In genomic region chr15:78054518-78054917, GRCh38 we compare ENCODE assay signal across 30 cellular contexts. TPM values are rescaled to one million over a fixed set of nuclear protein-coding genes. Genes with fewer than 3 reads are reported as not detected.
"Had no signal": no experiment of that assay in that cellular context is flagged by ENCODE, and none has a peak within 500 bp of the region (broad histone marks: within the 10 kb centered on the region; RNA-seq: fewer than 3 reads in every experiment).

No MANE protein-coding gene starts in this region.

- H3K4me3 ChIP-seq: adrenal gland, ascending aorta, dorsolateral prefrontal cortex, gastroesophageal sphincter, heart left ventricle, sigmoid colon, thyroid gland, upper lobe of right lung had no signal

- H3K27ac ChIP-seq: ascending aorta, brain microvascular endothelial cell, epithelial cell of prostate, gastroesophageal sphincter, sigmoid colon had no signal

- H3K9me3 Mint-ChIP-seq: activated B cell treated with CpG ODN at 0.5 μM for 24 hours, memory B cell had no signal

- H3K27me3 ChIP-seq: adrenal gland, ascending aorta, brain microvascular endothelial cell, dorsolateral prefrontal cortex, gastroesophageal sphincter, heart left ventricle, sigmoid colon, thyroid gland, upper lobe of right lung had no signal

- H3K27me3 Mint-ChIP-seq: activated B cell treated with CpG ODN at 0.5 μM for 24 hours; activated CD4-positive, alpha-beta T cell treated with anti-CD3 and anti-CD28 coated beads for 36 hours; memory B cell had no signal

- H3K4me3 Mint-ChIP-seq: activated B cell treated with CpG ODN at 0.5 μM for 24 hours; activated CD4-positive, alpha-beta T cell treated with anti-CD3 and anti-CD28 coated beads for 36 hours; memory B cell had no signal

- ATAC-seq: activated CD4-positive, alpha-beta T cell treated with anti-CD3 and anti-CD28 coated beads for 36 hours; gastroesophageal sphincter; heart left ventricle; left cardiac atrium; stimulated activated naive CD8-positive, alpha-beta T cell treated with anti-CD3 and anti-CD28 coated beads, Interleukin-15, Interleukin-2, amounts not matched to agents 100 U/mL and 50 U/mL, for 24 hours; upper lobe of right lung had no signal

- DNase-seq: activated B cell treated with CpG ODN at 0.5 μM for 24 hours; activated CD4-positive, alpha-beta T cell treated with anti-CD3 and anti-CD28 coated beads for 36 hours; activated CD4-positive, alpha-beta T cell treated with anti-CD3 and anti-CD28 coated beads, Interleukin-2, amount 50 U/mL, for 4 hours; activated effector memory CD4-positive, alpha-beta T cell treated with anti-CD3 and anti-CD28 coated beads, Interleukin-2, amount 50 U/mL, for 16 hours; activated naive CD4-positive, alpha-beta T cell treated with anti-CD3 and anti-CD28 coated beads, Interleukin-2, amount 50 U/mL, for 16 hours; activated T-cell treated with anti-CD3 and anti-CD28 coated beads, Interleukin-2, amount 50 U/mL, for 48 hours; brain microvascular endothelial cell; dorsolateral prefrontal cortex; heart left ventricle; islet precursor cell; left cardiac atrium; sigmoid colon; stimulated activated CD4-positive, alpha-beta T cell treated with anti-CD3 and anti-CD28 coated beads, Interleukin-4, amount 100 ng/mL, for 24 hours; stimulated activated naive CD8-positive, alpha-beta T cell treated with anti-CD3 and anti-CD28 coated beads, Interleukin-15, Interleukin-2, amounts not matched to agents 100 U/mL and 50 U/mL, for 24 hours; substantia nigra; T-helper 9 cell; thyroid gland; upper lobe of right lung had no signal

- H3K36me3 ChIP-seq: thyroid gland had no signal

- FAIRE-seq: colon had no signal

- H3K9me3 ChIP-seq: adrenal gland, ascending aorta, gastroesophageal sphincter, heart left ventricle, sigmoid colon, thyroid gland, upper lobe of right lung had no signal

- H3K27ac Mint-ChIP-seq: memory B cell had no signal

RNA-seq across cellular contexts. Expression of gene SH2D7, which starts 37.8 kb away (rescaled TPM):
- total RNA-seq: activated B cell treated with CpG ODN at 0.5 μM for 24 hours; activated CD4-positive, alpha-beta T cell treated with anti-CD3 and anti-CD28 coated beads for 36 hours; activated CD8-positive, alpha-beta memory T cell treated with anti-CD3 and anti-CD28 coated beads for 36 hours; adrenal gland; ascending aorta; dorsolateral prefrontal cortex; gastroesophageal sphincter; heart left ventricle; left cardiac atrium; liver; mononuclear cell; osteoblast; posterior vena cava; renal cortical epithelial cell; sigmoid colon; thyroid gland; upper lobe of right lung had no signal
- polyA plus RNA-seq: adrenal gland, heart left ventricle, liver had no signal
